Comparison of ENCODE assay signal across 31 cellular contexts in genomic region chr12:18483723-18484325, GRCh38.
A peak's percentile ranks its signal among the peaks of the same experiment; 100 is the strongest.
DNase-seq lines count a peak whose midpoint lies in the region; ATAC-seq and TF ChIP-seq lines count a peak whose summit lies in the region.
"Had no signal": no experiment of that assay in that cellular context is flagged by ENCODE, and none has a peak within 500 bp of the region (broad histone marks: within the 10 kb centered on the region; RNA-seq: fewer than 3 reads in every experiment).

No MANE protein-coding gene starts in this region.

- H3K4me2 ChIP-seq in neuronal stem cell (ENCODE audit: insufficient read depth, low read length, poor library complexity, severe bottlenecking) (no peak overlapping the region), GM23248 (ENCODE audit: unreplicated experiment) (no peak overlapping the region)

- H3K4me3 ChIP-seq in NT2/D1 (ENCODE audit: insufficient read length, low read depth) (no peak overlapping the region), gastroesophageal sphincter (no peak overlapping the region), neuronal stem cell (ENCODE audit: low read length in 2 of 2) (no peak overlapping the region), GM23248 (no peak overlapping the region)
- H3K4me3 ChIP-seq: body of pancreas, Peyer's patch, thoracic aorta, vagina had no signal

- H3K9me3 ChIP-seq in NT2/D1 (ENCODE audit: insufficient read depth, low read length): no peaks in the 10 kb centered on the region
- H3K9me3 ChIP-seq in gastroesophageal sphincter: no peaks in the 10 kb centered on the region
- no peaks in the 10 kb centered on the region for H3K9me3 ChIP-seq in neuronal stem cell (replicated peaks in 1 of 2; ENCODE audit: control insufficient read depth in 2 of 2, insufficient read depth in 1 of 2, low read depth in 1 of 2, low read length in 2 of 2)
- no peaks in the 10 kb centered on the region for H3K9me3 ChIP-seq in GM23248 (ENCODE audit: low read depth)
- H3K9me3 ChIP-seq: body of pancreas, Peyer's patch, thoracic aorta, vagina had no signal

- H4K91ac ChIP-seq in neuronal stem cell (ENCODE audit: low read depth, low read length, poor library complexity): no peak overlapping the region

- TF ChIP-seq POLR2A in gastroesophageal sphincter (IDR thresholded peaks at IDR 0.05): no peak

- peak; percentile 58 for ATAC-seq in gastroesophageal sphincter
- no peak for ATAC-seq in HG02840 (IDR thresholded peaks at IDR 0.05; ENCODE audit: low FRiP score, unreplicated experiment)
- ATAC-seq in stimulated activated naive B cell treated with anti-CD40 and anti-IgM and Interleukin-4, amounts not matched to agents 10 μg/mL and 1 μg/mL and 100 μg/mL, for 72 hours (replicated peaks): no peak
- ATAC-seq: activated naive CD8-positive, alpha-beta T cell treated with anti-CD3 and anti-CD28 coated beads, Interleukin-2, amount 50 U/mL, for 24 hours; body of pancreas; stimulated activated memory B cell treated with anti-CD40 and anti-IgM and Interleukin-4, amounts not matched to agents 10 μg/mL and 1 μg/mL and 100 μg/mL, for 72 hours had no signal

- no peak overlapping the region for H3K23ac ChIP-seq in neuronal stem cell (ENCODE audit: low read depth, low read length, poor library complexity)

- no peaks in the 10 kb centered on the region for H3K9me2 ChIP-seq in GM23248 (ENCODE audit: insufficient read depth)

- H3K4me3 Mint-ChIP-seq in stimulated activated naive B cell treated with anti-CD40 and anti-IgM and Interleukin-4, amounts not matched to agents 10 μg/mL and 1 μg/mL and 100 μg/mL, for 72 hours: no peak overlapping the region
- H3K4me3 Mint-ChIP-seq: activated CD4-positive, alpha-beta T cell treated with anti-CD3 and anti-CD28 coated beads, Interleukin-2, amount 10 ng/mL, durations not matched to agents 24 days and 14 days; activated naive CD8-positive, alpha-beta T cell treated with anti-CD3 and anti-CD28 coated beads, Interleukin-2, amount 50 U/mL, for 24 hours; activated T-cell treated with anti-CD3 and anti-CD28 coated beads, Interleukin-2, amount 50 U/mL, for 24 hours; stimulated activated memory B cell treated with anti-CD40 and anti-IgM and Interleukin-4, amounts not matched to agents 10 μg/mL and 1 μg/mL and 100 μg/mL, for 72 hours had no signal

- H3K14ac ChIP-seq in neuronal stem cell (ENCODE audit: low read length): no peak overlapping the region

- 50 to 56% methylated on average over 3 of the region's 3 CpGs for WGBS in gastroesophageal sphincter (ENCODE audit: low coverage in 1 of 2), 2 donors
- no CpG with 5 or more reads among the region's 3 CpGs for WGBS in neuronal stem cell (ENCODE audit: extremely low coverage in 2 of 2, insufficient read length in 2 of 2, insufficient replicate concordance in 1 of 2), 2 donors
- 25% methylated on average over 3 of the region's 3 CpGs for whole genome bisulfite sequencing in GM23248 (ENCODE audit: low coverage in 1 of 2, low lambda C conversion rate in 2 of 2, missing lambda C conversion rate in 2 of 2), 2 experiments

- no peak for TF ChIP-seq EP300 in gastroesophageal sphincter (IDR thresholded peaks at IDR 0.05)

- H3K4me1 Mint-ChIP-seq in stimulated activated naive B cell treated with anti-CD40 and anti-IgM and Interleukin-4, amounts not matched to agents 10 μg/mL and 1 μg/mL and 100 μg/mL, for 72 hours: no peaks in the 10 kb centered on the region
- H3K4me1 Mint-ChIP-seq: activated CD4-positive, alpha-beta T cell treated with anti-CD3 and anti-CD28 coated beads, Interleukin-2, amount 10 ng/mL, durations not matched to agents 24 days and 14 days; activated naive CD8-positive, alpha-beta T cell treated with anti-CD3 and anti-CD28 coated beads, Interleukin-2, amount 50 U/mL, for 24 hours; stimulated activated memory B cell treated with anti-CD40 and anti-IgM and Interleukin-4, amounts not matched to agents 10 μg/mL and 1 μg/mL and 100 μg/mL, for 72 hours had no signal

- no peaks in the 10 kb centered on the region for H3F3A ChIP-seq in GM23248 (ENCODE audit: insufficient read depth)

- H3K36me3 ChIP-seq in NT2/D1 (ENCODE audit: insufficient read depth, insufficient read length, low read length) (no peaks in the 10 kb centered on the region), gastroesophageal sphincter (no peaks in the 10 kb centered on the region), neuronal stem cell (replicated peaks in 1 of 2; ENCODE audit: control insufficient read depth in 2 of 2, insufficient read depth in 2 of 2, low read length in 2 of 2) (no peaks in the 10 kb centered on the region), GM23248 (ENCODE audit: low read depth) (no peaks in the 10 kb centered on the region)
- H3K36me3 ChIP-seq: Peyer's patch, thoracic aorta, vagina, WERI-Rb-1 had no signal

- no peaks in the 10 kb centered on the region for H4K20me1 ChIP-seq in GM23248 (ENCODE audit: insufficient read depth)

- no peak overlapping the region for H3K18ac ChIP-seq in neuronal stem cell (ENCODE audit: low read length)

- H3K9me3 Mint-ChIP-seq in stimulated activated naive B cell treated with anti-CD40 and anti-IgM and Interleukin-4, amounts not matched to agents 10 μg/mL and 1 μg/mL and 100 μg/mL, for 72 hours: peaks cover 2 to 6% of the 10 kb centered on the region in 2 donors
- H3K9me3 Mint-ChIP-seq: activated CD4-positive, alpha-beta T cell treated with anti-CD3 and anti-CD28 coated beads, Interleukin-2, amount 10 ng/mL, durations not matched to agents 24 days and 14 days; activated T-cell treated with anti-CD3 and anti-CD28 coated beads, Interleukin-2, amount 50 U/mL, for 24 hours; stimulated activated memory B cell treated with anti-CD40 and anti-IgM and Interleukin-4, amounts not matched to agents 10 μg/mL and 1 μg/mL and 100 μg/mL, for 72 hours had no signal

- H2BK12ac ChIP-seq in neuronal stem cell (ENCODE audit: low read length): no peak overlapping the region

- no peaks in the 10 kb centered on the region for H3K36me3 Mint-ChIP-seq in stimulated activated naive B cell treated with anti-CD40 and anti-IgM and Interleukin-4, amounts not matched to agents 10 μg/mL and 1 μg/mL and 100 μg/mL, for 72 hours
- H3K36me3 Mint-ChIP-seq: stimulated activated memory B cell treated with anti-CD40 and anti-IgM and Interleukin-4, amounts not matched to agents 10 μg/mL and 1 μg/mL and 100 μg/mL, for 72 hours had no signal

- H3K9ac ChIP-seq in NT2/D1 (ENCODE audit: insufficient read length, low read depth): no peak overlapping the region
- no peak overlapping the region for H3K9ac ChIP-seq in neuronal stem cell (ENCODE audit: low read depth, low read length, poor library complexity)
- no peak overlapping the region for H3K9ac ChIP-seq in GM23248

- no peak for TF ChIP-seq CTCF in gastroesophageal sphincter (IDR thresholded peaks at IDR 0.05)

- H3K27me3 ChIP-seq in NT2/D1 (ENCODE audit: insufficient read depth, insufficient read length) (no peaks in the 10 kb centered on the region), gastroesophageal sphincter (no peaks in the 10 kb centered on the region), neuronal stem cell (ENCODE audit: control insufficient read depth in 3 of 3, insufficient read depth in 3 of 3, low read depth in 1 of 3, low read length in 3 of 3) (no peaks in the 10 kb centered on the region), GM23248 (replicated peaks; ENCODE audit: insufficient read depth) (no peaks in the 10 kb centered on the region)
- H3K27me3 ChIP-seq: body of pancreas, Peyer's patch, vagina had no signal

- H3K79me2 ChIP-seq in GM23248 (ENCODE audit: insufficient read depth): no peaks in the 10 kb centered on the region

- no peak overlapping the region for H2BK120ac ChIP-seq in neuronal stem cell (ENCODE audit: low read depth, low read length)

- H3K27ac ChIP-seq in gastroesophageal sphincter (peak overlapping the region in 1 of 4 donors; percentile 2), neuronal stem cell (replicated peaks; ENCODE audit: low read length) (no peak overlapping the region), GM23248 (no peak overlapping the region)
- H3K27ac ChIP-seq: body of pancreas, HL-60, Peyer's patch, thoracic aorta, vagina, WERI-Rb-1 had no signal

- H2AFZ ChIP-seq in neuronal stem cell (ENCODE audit: low read length) (peak overlapping the region; percentile 59), GM23248 (no peak overlapping the region)

- H3K79me1 ChIP-seq in neuronal stem cell (ENCODE audit: low read depth, low read length): no peaks in the 10 kb centered on the region

- H3K4me1 ChIP-seq in NT2/D1 (ENCODE audit: insufficient read depth, insufficient read length) (no peaks in the 10 kb centered on the region), gastroesophageal sphincter (peaks cover 0 to 4% (median 4%) of the 10 kb centered on the region in 3 donors), neuronal stem cell (ENCODE audit: control insufficient read depth in 2 of 2, insufficient read depth in 1 of 2, low read depth in 1 of 2, low read length in 2 of 2) (peaks cover 5 to 16% of the 10 kb centered on the region in 2 donors), GM23248 (ENCODE audit: insufficient read depth) (no peaks in the 10 kb centered on the region)
- H3K4me1 ChIP-seq: body of pancreas, Peyer's patch, vagina had no signal

- no peak overlapping the region for H2BK15ac ChIP-seq in neuronal stem cell (ENCODE audit: low read length)

- peak; percentile 84 for DNase-seq in Ammon's horn (ENCODE audit: low spot score)
- peak; percentile 51 for DNase-seq in NT2/D1 (ENCODE audit: low read depth, low spot score)
- DNase-seq in neuronal stem cell (ENCODE audit: low spot score): peak; percentile 23
- DNase-seq in stimulated activated naive B cell treated with anti-CD40 and anti-IgM and Interleukin-4, amounts not matched to agents 10 μg/mL and 1 μg/mL and 100 μg/mL, for 72 hours: no peak
- no peak for DNase-seq in GM23248
- no peak for DNase-seq in effector CD8-positive, alpha-beta T cell (lab: John Stamatoyannopoulos, UW)
- DNase-seq: ACHN; activated CD4-positive, alpha-beta T cell treated with anti-CD3 and anti-CD28 coated beads, Interleukin-2, amount 10 ng/mL, durations not matched to agents 24 days and 14 days; activated naive CD8-positive, alpha-beta T cell treated with anti-CD3 and anti-CD28 coated beads, Interleukin-2, amount 50 U/mL, for 24 hours; activated T-cell treated with anti-CD3 and anti-CD28 coated beads, Interleukin-2, amount 50 U/mL, for 24 hours; body of pancreas; DMS53; GDM1; HCEC 1CT; mammary epithelial cell; MV-4-11; NCI-H1694 treated with DMSO at 0.1 percent for 48 hours; NCI-H2171 treated with DMSO at 0.1 percent for 48 hours; NCI-H524 treated with DMSO at 0.1 percent for 48 hours; Peyer's patch; SIG-M5; stimulated activated CD4-positive, alpha-beta T cell treated with anti-CD3 and anti-CD28 coated beads, Interleukin-4, amount 100 ng/mL, for 4 hours; SW 1271; T1000; WERI-Rb-1 had no signal

- no peak overlapping the region for H4K8ac ChIP-seq in neuronal stem cell (ENCODE audit: low read depth, low read length)

- no peak overlapping the region for H2BK5ac ChIP-seq in neuronal stem cell (ENCODE audit: low read length)

- H3K27ac Mint-ChIP-seq in stimulated activated naive B cell treated with anti-CD40 and anti-IgM and Interleukin-4, amounts not matched to agents 10 μg/mL and 1 μg/mL and 100 μg/mL, for 72 hours: no peak overlapping the region
- H3K27ac Mint-ChIP-seq: activated CD4-positive, alpha-beta T cell treated with anti-CD3 and anti-CD28 coated beads, Interleukin-2, amount 10 ng/mL, durations not matched to agents 24 days and 14 days; activated naive CD8-positive, alpha-beta T cell treated with anti-CD3 and anti-CD28 coated beads, Interleukin-2, amount 50 U/mL, for 24 hours; activated T-cell treated with anti-CD3 and anti-CD28 coated beads, Interleukin-2, amount 50 U/mL, for 24 hours; stimulated activated memory B cell treated with anti-CD40 and anti-IgM and Interleukin-4, amounts not matched to agents 10 μg/mL and 1 μg/mL and 100 μg/mL, for 72 hours had no signal

- H2AK5ac ChIP-seq in neuronal stem cell (ENCODE audit: low read depth, low read length): no peak overlapping the region

- H3K27me3 Mint-ChIP-seq in stimulated activated naive B cell treated with anti-CD40 and anti-IgM and Interleukin-4, amounts not matched to agents 10 μg/mL and 1 μg/mL and 100 μg/mL, for 72 hours: no peaks in the 10 kb centered on the region
- H3K27me3 Mint-ChIP-seq: activated CD4-positive, alpha-beta T cell treated with anti-CD3 and anti-CD28 coated beads, Interleukin-2, amount 10 ng/mL, durations not matched to agents 24 days and 14 days; activated naive CD8-positive, alpha-beta T cell treated with anti-CD3 and anti-CD28 coated beads, Interleukin-2, amount 50 U/mL, for 24 hours; activated T-cell treated with anti-CD3 and anti-CD28 coated beads, Interleukin-2, amount 50 U/mL, for 24 hours; stimulated activated memory B cell treated with anti-CD40 and anti-IgM and Interleukin-4, amounts not matched to agents 10 μg/mL and 1 μg/mL and 100 μg/mL, for 72 hours had no signal

- no peak overlapping the region for H3K4ac ChIP-seq in neuronal stem cell (ENCODE audit: low read length)

- in situ Hi-C loops in GM23248 (cut with MboI): no loop called here

Comparison
In these comparisons a context has a peak if more than half of its experiments do, and no peak if none do; other contexts are left out.
1. DNase-seq: peak in Ammon's horn (single experiment), NT2/D1 (single experiment) and neuronal stem cell (single experiment); none in stimulated activated naive B cell treated with anti-CD40 and anti-IgM and Interleukin-4, amounts not matched to agents 10 μg/mL and 1 μg/mL and 100 μg/mL, for 72 hours (single experiment), GM23248 (single experiment) and effector CD8-positive, alpha-beta T cell (single experiment).